Comparison of ENCODE assay signal across 16 cellular contexts in genomic region chr2:6800553-6800952, GRCh38.
A peak's percentile ranks its signal among the peaks of the same experiment; 100 is the strongest.
DNase-seq lines count a peak whose midpoint lies in the region; ATAC-seq and TF ChIP-seq lines count a peak whose summit lies in the region.
"Had no signal": no experiment of that assay in that cellular context is flagged by ENCODE, and none has a peak within 500 bp of the region (broad histone marks: within the 10 kb centered on the region; RNA-seq: fewer than 3 reads in every experiment).

No MANE protein-coding gene starts in this region.

- no peaks in the 10 kb centered on the region for H3K9me1 ChIP-seq in IMR-90 (ENCODE audit: insufficient read depth, low read length)

- WGBS in IMR-90 (ENCODE audit: extremely low coverage in 2 of 2, insufficient read length in 1 of 2), 2 experiments = no CpG with 5 or more reads among the region's 5 CpGs

- H3K4me1 ChIP-seq in BLaER1 = peaks cover 90% of the 10 kb centered on the region
- no peaks in the 10 kb centered on the region for H3K4me1 ChIP-seq in IMR-90 (ENCODE audit: control insufficient read depth, insufficient read depth, low read length)
- no peaks in the 10 kb centered on the region for H3K4me1 ChIP-seq in neural progenitor cell
- H3K4me1 ChIP-seq: SJSA1 had no signal

- H3K4me3 ChIP-seq in BLaER1 (no peak overlapping the region), IMR-90 (ENCODE audit: insufficient read depth, low read depth, low read length) (no peak overlapping the region), neural progenitor cell (no peak overlapping the region)
- H3K4me3 ChIP-seq: BLaER1 treated with 17β-estradiol and CSF1 and Interleukin-3, amounts not matched to agents 10 nM and 100 nM; SJSA1 had no signal

- in situ Hi-C loops in IMR-90 (cut with MboI; ENCODE audit: low sequenced_read_pairs) = no loop called here

- H3K36me3 Mint-ChIP-seq in neural progenitor cell = no peaks in the 10 kb centered on the region
- peaks cover 85% of the 10 kb centered on the region for H3K36me3 Mint-ChIP-seq in WTC11

- H3K9me3 Mint-ChIP-seq in neural progenitor cell (peaks cover 3% of the 10 kb centered on the region), WTC11 (peaks cover 99% of the 10 kb centered on the region)

- intact Hi-C loops in IMR-90 (cut with micrococcal nuclease) = no loop called here

- CTCF ChIA-PET in IMR-90 (lab: Yijun Ruan, JAX) (no interaction called here), WTC11 (lab: Charles Lee) (no interaction called here)

- H2BK15ac ChIP-seq in IMR-90 (ENCODE audit: low read depth, low read length) = no peak overlapping the region

- POLR2A ChIA-PET in IMR-90 (lab: Charles Lee; ENCODE audit: unreplicated experiment) = no interaction called here
- POLR2A ChIA-PET in WTC11 (lab: Charles Lee) = no interaction called here

- peaks cover 3% of the 10 kb centered on the region for H3F3A ChIP-seq in neural progenitor cell (ENCODE audit: low read depth)

- no peak for TF ChIP-seq CTCF in IMR-90 (conservative IDR thresholded peaks at IDR 0.05; ENCODE audit: low read depth, low read length)
- TF ChIP-seq CTCF in neural progenitor cell (IDR thresholded peaks at IDR 0.05) = no peak
- TF ChIP-seq CTCF in WTC11 (IDR thresholded peaks at IDR 0.05) = no peak

- no peak overlapping the region for H3K23ac ChIP-seq in IMR-90 (ENCODE audit: low read depth, low read length)

- H3K9me3 ChIP-seq in BLaER1 (peaks cover 14% of the 10 kb centered on the region; the same call in 1 of the 2 replicates), IMR-90 (ENCODE audit: control insufficient read depth, insufficient read depth, low read length) (no peaks in the 10 kb centered on the region), neural progenitor cell (ENCODE audit: low read depth) (no peaks in the 10 kb centered on the region)
- H3K9me3 ChIP-seq: SJSA1 had no signal

- dilution Hi-C loops in IMR-90 (cut with HindIII; ENCODE audit: low sequenced_read_pairs, unreplicated experiment) = no loop called here

- no peak overlapping the region for H3K9ac ChIP-seq in BLaER1
- no peak overlapping the region for H3K9ac ChIP-seq in IMR-90 (ENCODE audit: low read depth, low read length)
- no peak overlapping the region for H3K9ac ChIP-seq in neural progenitor cell
- H3K9ac ChIP-seq: BLaER1 treated with 17β-estradiol and CSF1 and Interleukin-3, amounts not matched to agents 10 nM and 100 nM had no signal

- H2AFZ ChIP-seq in IMR-90 (replicated peaks; ENCODE audit: low read length, poor library complexity) = no peak overlapping the region
- no peak overlapping the region for H2AFZ ChIP-seq in neural progenitor cell (replicated peaks)

- no peak for TF ChIP-seq POLR2A in IMR-90 (IDR thresholded peaks at IDR 0.05; ENCODE audit: low read depth, low read length)

- no peak overlapping the region for H2BK5ac ChIP-seq in IMR-90 (ENCODE audit: low read depth, low read length, poor library complexity, severe bottlenecking)

- H3K79me1 ChIP-seq in IMR-90 (ENCODE audit: low read depth in 1 of 2, low read length in 2 of 2) = no peaks in the 10 kb centered on the region

- TF ChIP-seq RAD21 in IMR-90 (IDR thresholded peaks at IDR 0.05; ENCODE audit: low read length) = no peak

- H3K27me3 Mint-ChIP-seq in neural progenitor cell (ENCODE audit: insufficient read depth, low read depth) (peaks cover 9% of the 10 kb centered on the region), WTC11 (ENCODE audit: low read depth) (peaks cover 32% of the 10 kb centered on the region)

- no peak overlapping the region for H3K56ac ChIP-seq in IMR-90 (ENCODE audit: extremely low read depth, insufficient read depth, low read length)

- no peak overlapping the region for H2BK120ac ChIP-seq in IMR-90 (ENCODE audit: low read depth, low read length)

- H3K27ac Mint-ChIP-seq in neural progenitor cell (no peak overlapping the region), WTC11 (no peak overlapping the region)

- peak overlapping the region; percentile 56; the same call in 1 of the 2 replicates for H3K4me2 ChIP-seq in BLaER1
- H3K4me2 ChIP-seq in IMR-90 (ENCODE audit: low read depth, low read length) = no peak overlapping the region
- H3K4me2 ChIP-seq in neural progenitor cell = no peak overlapping the region

- no peak overlapping the region for H4K8ac ChIP-seq in IMR-90 (ENCODE audit: low read depth in 2 of 2, low read length in 2 of 2)

- no peak overlapping the region for H2AK5ac ChIP-seq in IMR-90 (ENCODE audit: low read depth, low read length)

- no TSS peak for BruUV-seq in IMR-90 (replicated peaks; lab: Mats Ljungman, UMichigan)

- H3K4me3 Mint-ChIP-seq in neural progenitor cell = no peak overlapping the region
- H3K4me3 Mint-ChIP-seq in WTC11 = no peak overlapping the region

- ATAC-seq in IMR-90 (ENCODE audit: low read depth) = peak; percentile 68
- ATAC-seq in WTC11 = no peak

- H3K4me1 Mint-ChIP-seq in neural progenitor cell (peaks cover 27% of the 10 kb centered on the region), WTC11 (no peaks in the 10 kb centered on the region)

- H3K79me2 ChIP-seq in neural progenitor cell (ENCODE audit: low read depth) = no peaks in the 10 kb centered on the region

- no peak overlapping the region for H2AK9ac ChIP-seq in IMR-90 (replicated peaks; ENCODE audit: low read depth, low read length, poor library complexity)

- no peaks in the 10 kb centered on the region for H3K27me3 ChIP-seq in BLaER1
- no peaks in the 10 kb centered on the region for H3K27me3 ChIP-seq in IMR-90 (ENCODE audit: control insufficient read depth, insufficient read depth, low read length)
- H3K27me3 ChIP-seq in neural progenitor cell = peaks cover 22% of the 10 kb centered on the region
- H3K27me3 ChIP-seq: BLaER1 treated with 17β-estradiol and CSF1 and Interleukin-3, amounts not matched to agents 10 nM and 100 nM; SJSA1 had no signal

- H4K5ac ChIP-seq in IMR-90 (ENCODE audit: low read depth, low read length) = no peak overlapping the region

- peak; percentile 54 for DNase-seq in IMR-90
- peak; percentile 9 for DNase-seq in amniotic stem cell (lab: John Stamatoyannopoulos, UW)
- peak; percentile 19 for DNase-seq in kidney glomerular epithelial cell (lab: John Stamatoyannopoulos, UW)
- DNase-seq in neural progenitor cell (ENCODE audit: low spot score) = no peak
- DNase-seq in DMS153 (lab: John Stamatoyannopoulos, UW) = no peak
- DNase-seq in NCI-H1930 (lab: John Stamatoyannopoulos, UW) = no peak
- DNase-seq in WTC11 (ENCODE audit: low spot score) = no peak
- DNase-seq: H7; NCI-H1105 treated with DMSO at 0.1 percent for 48 hours; NCI-H1694 treated with DMSO at 0.1 percent for 48 hours; NCI-H69; NK-92 treated with Interleukin-12 subunit alpha and Interleukin-12 subunit beta, amount 100 ng/mL, for 24 hours; OCI-M1 had no signal

- H4K20me1 ChIP-seq in BLaER1 (no peaks in the 10 kb centered on the region), IMR-90 (ENCODE audit: insufficient read depth, low read length) (no peaks in the 10 kb centered on the region), neural progenitor cell (ENCODE audit: low read depth) (no peaks in the 10 kb centered on the region)
- H4K20me1 ChIP-seq: BLaER1 treated with 17β-estradiol and CSF1 and Interleukin-3, amounts not matched to agents 10 nM and 100 nM had no signal

- no peak overlapping the region for H3K4ac ChIP-seq in IMR-90 (ENCODE audit: low read depth, low read length)

- no peak overlapping the region for H2BK20ac ChIP-seq in IMR-90 (ENCODE audit: low read depth, low read length)

- H3K36me3 ChIP-seq in BLaER1 = no peaks in the 10 kb centered on the region
- no peaks in the 10 kb centered on the region for H3K36me3 ChIP-seq in IMR-90 (ENCODE audit: control insufficient read depth, insufficient read depth, low read length)
- no peaks in the 10 kb centered on the region for H3K36me3 ChIP-seq in neural progenitor cell
- H3K36me3 ChIP-seq: BLaER1 treated with 17β-estradiol and CSF1 and Interleukin-3, amounts not matched to agents 10 nM and 100 nM; SJSA1 had no signal

- H3K18ac ChIP-seq in IMR-90 (ENCODE audit: low read depth, low read length) = no peak overlapping the region

- H3K14ac ChIP-seq in IMR-90 (replicated peaks; ENCODE audit: low read depth, low read length) = no peak overlapping the region

- H4K91ac ChIP-seq in IMR-90 (ENCODE audit: insufficient read depth, low read depth, low read length) = no peak overlapping the region

- no peak overlapping the region for H3K27ac ChIP-seq in BLaER1
- H3K27ac ChIP-seq in IMR-90 (ENCODE audit: insufficient read depth, low read length) = no peak overlapping the region
- H3K27ac ChIP-seq in neural progenitor cell = no peak overlapping the region
- H3K27ac ChIP-seq: BLaER1 treated with 17β-estradiol and CSF1 and Interleukin-3, amounts not matched to agents 10 nM and 100 nM; SJSA1 had no signal

TF ChIP-seq in IMR-90, 13 proteins besides CTCF, POLR2A, EP300 and RAD21:
- TF ChIP-seq MXI1 (IDR thresholded peaks at IDR 0.05; ENCODE audit: borderline replicate concordance, low read depth, low read length) (no peak), FOS (IDR thresholded peaks at IDR 0.05; ENCODE audit: low read depth, low read length) (no peak)

TF ChIP-seq in WTC11, 78 proteins besides CTCF, POLR2A, EP300 and RAD21:
- TF ChIP-seq HMGXB4 (CRISPR knock-in tag; IDR thresholded peaks at IDR 0.05) = no peak

Comparison
In these comparisons a context has a peak if more than half of its experiments do, and no peak if none do; other contexts are left out.
1. DNase-seq: peak in IMR-90 (single experiment), amniotic stem cell (single experiment) and kidney glomerular epithelial cell (single experiment); none in neural progenitor cell (single experiment), DMS153 (single experiment), NCI-H1930 (0 of 2) and WTC11 (single experiment).